Comparison of ENCODE assay signal across 16 cellular contexts in genomic region chr10:122020202-122020601, GRCh38. TPM values are rescaled to one million over a fixed set of nuclear protein-coding genes. Genes with fewer than 3 reads are reported as not detected.
DNase-seq lines count a peak whose midpoint lies in the region; ATAC-seq and TF ChIP-seq lines count a peak whose summit lies in the region.
"Had no signal": no experiment of that assay in that cellular context is flagged by ENCODE, and none has a peak within 500 bp of the region (broad histone marks: within the 10 kb centered on the region; RNA-seq: fewer than 3 reads in every experiment).

No MANE protein-coding gene starts in this region.

- H3K36me3 ChIP-seq in ectodermal cell (ENCODE audit: control insufficient read depth, insufficient read depth, low read length): no peaks in the 10 kb centered on the region
- H3K36me3 ChIP-seq in stomach smooth muscle (ENCODE audit: control insufficient read depth in 2 of 2, insufficient read depth in 2 of 2, low read length in 2 of 2): no peaks in the 10 kb centered on the region

- no peak overlapping the region for H3K27ac Mint-ChIP-seq in progenitor cell of endocrine pancreas
- H3K27ac Mint-ChIP-seq in mesothelial cell of epicardium: no peak overlapping the region
- H3K27ac Mint-ChIP-seq: natural killer cell had no signal

- TF ChIP-seq CTCF in progenitor cell of endocrine pancreas (IDR thresholded peaks at IDR 0.05; ENCODE audit: unreplicated experiment) (no peak), mesothelial cell of epicardium (IDR thresholded peaks at IDR 0.05; ENCODE audit: unreplicated experiment) (no peak)

- peak; percentile 3 for ATAC-seq in left colon
- ATAC-seq in GM18519 (IDR thresholded peaks at IDR 0.05; ENCODE audit: low FRiP score, unreplicated experiment): no peak
- ATAC-seq: natural killer cell had no signal

- peak overlapping the region in 1 of 2 donors; percentile 0 for H3K9ac ChIP-seq in stomach smooth muscle (ENCODE audit: low read length in 2 of 2)

- H3K4me1 ChIP-seq in ectodermal cell (ENCODE audit: control insufficient read depth, insufficient read depth, low read length) (peaks cover 22% of the 10 kb centered on the region), stomach smooth muscle (ENCODE audit: control insufficient read depth, insufficient read depth, low read length) (peaks cover 13% of the 10 kb centered on the region)

- H3K4me3 ChIP-seq in ectodermal cell (ENCODE audit: insufficient read depth, low read depth, low read length) (no peak overlapping the region), stomach smooth muscle (ENCODE audit: low read length in 2 of 2) (no peak overlapping the region)

- 92 to 94% methylated on average over 6 of the region's 6 CpGs for WGBS in ectodermal cell, 2 experiments

- H3K27ac ChIP-seq in ectodermal cell (ENCODE audit: insufficient read depth, low read depth, low read length, poor library complexity, severe bottlenecking): peak overlapping the region; percentile 83
- peak overlapping the region; percentile 95 for H3K27ac ChIP-seq in stomach smooth muscle (ENCODE audit: low read length)

- H3K36me3 Mint-ChIP-seq in progenitor cell of endocrine pancreas (ENCODE audit: insufficient read depth): no peaks in the 10 kb centered on the region
- H3K36me3 Mint-ChIP-seq in mesothelial cell of epicardium: no peaks in the 10 kb centered on the region
- H3K36me3 Mint-ChIP-seq: natural killer cell had no signal

- H3K27me3 Mint-ChIP-seq in progenitor cell of endocrine pancreas: peaks cover 21% of the 10 kb centered on the region
- peaks cover 2% of the 10 kb centered on the region for H3K27me3 Mint-ChIP-seq in mesothelial cell of epicardium (ENCODE audit: low read depth)

- H3K4me3 Mint-ChIP-seq in progenitor cell of endocrine pancreas (ENCODE audit: low read depth) (no peak overlapping the region), mesothelial cell of epicardium (no peak overlapping the region)
- H3K4me3 Mint-ChIP-seq: natural killer cell had no signal

- H3K4me1 Mint-ChIP-seq in progenitor cell of endocrine pancreas (ENCODE audit: low read depth) (peaks cover 5% of the 10 kb centered on the region), mesothelial cell of epicardium (peaks cover 3% of the 10 kb centered on the region)
- H3K4me1 Mint-ChIP-seq: natural killer cell had no signal

- H3K27me3 ChIP-seq in ectodermal cell (ENCODE audit: control insufficient read depth, insufficient read depth, low read length, poor library complexity, severe bottlenecking): no peaks in the 10 kb centered on the region
- no peaks in the 10 kb centered on the region for H3K27me3 ChIP-seq in stomach smooth muscle (ENCODE audit: control insufficient read depth in 1 of 2, insufficient read depth in 2 of 2, low read length in 2 of 2)

- H3K9me3 ChIP-seq in ectodermal cell (ENCODE audit: control insufficient read depth, low read length): no peaks in the 10 kb centered on the region
- no peaks in the 10 kb centered on the region for H3K9me3 ChIP-seq in stomach smooth muscle (ENCODE audit: control insufficient read depth in 2 of 2, low read length in 2 of 2)

- H3K9me3 Mint-ChIP-seq in progenitor cell of endocrine pancreas (ENCODE audit: low read depth): no peaks in the 10 kb centered on the region
- H3K9me3 Mint-ChIP-seq in mesothelial cell of epicardium: no peaks in the 10 kb centered on the region
- H3K9me3 Mint-ChIP-seq: natural killer cell had no signal

- peak; percentile 8 for DNase-seq in NCI-H69 (lab: John Stamatoyannopoulos, UW)
- no peak for DNase-seq in left colon
- no peak for DNase-seq in progenitor cell of endocrine pancreas (ENCODE audit: low spot score, unreplicated experiment)
- no peak for DNase-seq in mesothelial cell of epicardium (ENCODE audit: low spot score in 2 of 2, unreplicated experiment in 2 of 2)
- DNase-seq: activated CD4-positive, alpha-beta T cell treated with anti-CD3 and anti-CD28 coated beads for 48 hours; activated naive CD4-positive, alpha-beta T cell treated with Interleukin-2 at 50 U/mL for 16 hours; dermis blood vessel endothelial cell; GF-D8; Karpas-422; natural killer cell; NCI-H1417 treated with DMSO at 0.1 percent for 48 hours; NCI-H446; stimulated activated CD4-positive, alpha-beta T cell treated with anti-CD3 and anti-CD28 coated beads, Interleukin-1b, Interleukin-23, amount 100 ng/mL, for 48 hours had no signal

- intact Hi-C loops in left colon (cut with DNase I, micrococcal nuclease): no loop called here

RNA-seq across cellular contexts. Expression of gene TACC2, which starts 31.2 kb away (rescaled TPM):
- 51.9 TPM for polyA plus RNA-seq in ectodermal cell (2013, experiment 1 of 4)
- 58.0 TPM for polyA plus RNA-seq in ectodermal cell (2013, experiment 2 of 4)
- 47.5 TPM for polyA plus RNA-seq in ectodermal cell (2013, experiment 3 of 4)
- 47.6 TPM for polyA plus RNA-seq in ectodermal cell (2013, experiment 4 of 4)
- total RNA-seq in left colon: 100 to 1,000 TPM; 107 to 113 TPM
- 58.1 and 60.4 TPM in 2 replicates for total RNA-seq in progenitor cell of endocrine pancreas
- 25.5 to 30.3 TPM (median 27.7 TPM) in 3 replicates for total RNA-seq in mesothelial cell of epicardium
- total RNA-seq: natural killer cell had no signal

RNA-seq across cellular contexts. Expression of gene NSMCE4A, which starts 45.2 kb away (rescaled TPM):
- 110 TPM for polyA plus RNA-seq in ectodermal cell (2013, experiment 1 of 4)
- polyA plus RNA-seq in ectodermal cell (2013, experiment 2 of 4): 115 TPM
- 114 TPM for polyA plus RNA-seq in ectodermal cell (2013, experiment 3 of 4)
- polyA plus RNA-seq in ectodermal cell (2013, experiment 4 of 4): 110 TPM
- total RNA-seq in left colon (10 to 100 TPM; 51.6 to 61.7 TPM), progenitor cell of endocrine pancreas (57.9 and 58.2 TPM in 2 replicates), mesothelial cell of epicardium (41.7 to 46.9 TPM (median 44.4 TPM) in 3 replicates)
